1 cellular context compared by ENCODE assay signal in genomic region chr2:218569038-218569431, GRCh38.
A peak's percentile ranks its signal among the peaks of the same experiment; 100 is the strongest.
TF ChIP-seq lines count a peak whose summit lies in the region.

No MANE protein-coding gene starts in this region.

TF ChIP-seq in GM12878, 131 proteins besides CTCF, POLR2A, EP300 and RAD21:
- TF ChIP-seq MLLT1 (IDR thresholded peaks at IDR 0.05) (peak; percentile 65; the same call in 1 of the 2 replicates), REST (IDR thresholded peaks at IDR 0.05; ENCODE audit: low read depth, low read length) (0 out of 2 replicates have a peak, but pooled peaks have one; percentile 17), YY1 (IDR thresholded peaks at IDR 0.05; ENCODE audit: low read depth, low read length) (peak; percentile 64; the same call in 1 of the 2 replicates), NFXL1 (IDR thresholded peaks at IDR 0.05; ENCODE audit: borderline replicate concordance) (no peak), TCF7 (IDR thresholded peaks at IDR 0.05; ENCODE audit: borderline replicate concordance) (no peak), ZBTB11 (CRISPR knock-in tag; IDR thresholded peaks at IDR 0.05) (no peak), CEBPZ (IDR thresholded peaks at IDR 0.05; ENCODE audit: low read depth, low read length) (no peak), EZH2 (IDR thresholded peaks at IDR 0.05; ENCODE audit: borderline replicate concordance, control insufficient read depth, low read depth, low read length) (no peak), IKZF2 (IDR thresholded peaks at IDR 0.05) (0 out of 4 replicates have a peak, but pooled peaks of 1 of the 2 experiments have one; percentile 4), USF1 (IDR thresholded peaks at IDR 0.05; ENCODE audit: borderline replicate concordance, extremely low read length, insufficient read depth, low read depth, low read length) (no peak), ZNF622 (IDR thresholded peaks at IDR 0.05) (no peak), BHLHE40 (IDR thresholded peaks at IDR 0.05; ENCODE audit: borderline replicate concordance in 1 of 2, low read depth in 2 of 2, low read length in 1 of 2) (peak in 1 of 2 experiments; percentile 36; a peak in 1 of 4 replicates), POLR2AphosphoS5 (IDR thresholded peaks at IDR 0.05; ENCODE audit: low read length) (0 out of 2 replicates have a peak, but pooled peaks have one; percentile 30), CHD2 (IDR thresholded peaks at IDR 0.05; ENCODE audit: borderline replicate concordance, low read depth, low read length) (peak; percentile 13; the same call in 1 of the 2 replicates), CREM (IDR thresholded peaks at IDR 0.05; ENCODE audit: low read depth) (peak; percentile 8; the same call in 1 of the 2 replicates), DPF2 (IDR thresholded peaks at IDR 0.05) (0 out of 2 replicates have a peak, but pooled peaks have one; percentile 47), SMARCA5 (IDR thresholded peaks at IDR 0.05) (peak; percentile 91), MXI1 (IDR thresholded peaks at IDR 0.05; ENCODE audit: low read depth, low read length) (0 out of 2 replicates have a peak, but pooled peaks have one; percentile 50), IKZF1 (conservative IDR thresholded peaks at IDR 0.05) (0 out of 2 replicates have a peak, but pooled peaks have one; percentile 41), RELB (IDR thresholded peaks at IDR 0.05; ENCODE audit: low read depth) (peak; percentile 62; the same call in 1 of the 2 replicates), FOXK2 (IDR thresholded peaks at IDR 0.05) (0 out of 2 replicates have a peak, but pooled peaks have one; percentile 0), SUZ12 (IDR thresholded peaks at IDR 0.05; ENCODE audit: unreplicated experiment) (no peak), TAF1 (IDR thresholded peaks at IDR 0.05; ENCODE audit: borderline replicate concordance, low read depth, low read length) (peak; percentile 46; the same call in 1 of the 2 replicates), YBX1 (IDR thresholded peaks at IDR 0.05) (no peak), BCL3 (IDR thresholded peaks at IDR 0.05; ENCODE audit: borderline replicate concordance, insufficient read depth, low read depth, low read length, poor library complexity, severe bottlenecking) (no peak), TARDBP (IDR thresholded peaks at IDR 0.05; ENCODE audit: borderline replicate concordance) (no peak), JUNB (IDR thresholded peaks at IDR 0.05) (no peak), NKRF (conservative IDR thresholded peaks at IDR 0.05) (peak; percentile 67; the same call in 1 of the 2 replicates), ZNF217 (IDR thresholded peaks at IDR 0.05) (no peak)
TF ChIP-seq in GM12878: peak in this region for 16.
